Comparison of ENCODE assay signal across 1 cellular context in genomic region chr1:226700861-226701260, GRCh38.
TF ChIP-seq lines count a peak whose summit lies in the region.

No MANE protein-coding gene starts in this region.

TF ChIP-seq in GM12878, 131 proteins besides CTCF, POLR2A, EP300 and RAD21 (continued from another document):
- TF ChIP-seq REST (IDR thresholded peaks at IDR 0.05; ENCODE audit: low read depth, low read length): no peak
- TF ChIP-seq CREB1 (IDR thresholded peaks at IDR 0.05; ENCODE audit: low read depth): 0 out of 2 replicates have a peak, but pooled peaks have one; percentile 43
- peak; percentile 36; the same call in 1 of the 2 replicates for TF ChIP-seq CREM (IDR thresholded peaks at IDR 0.05; ENCODE audit: low read depth)
TF ChIP-seq in GM12878: peak in this region for 3.
